In the genomic region with DNA sequence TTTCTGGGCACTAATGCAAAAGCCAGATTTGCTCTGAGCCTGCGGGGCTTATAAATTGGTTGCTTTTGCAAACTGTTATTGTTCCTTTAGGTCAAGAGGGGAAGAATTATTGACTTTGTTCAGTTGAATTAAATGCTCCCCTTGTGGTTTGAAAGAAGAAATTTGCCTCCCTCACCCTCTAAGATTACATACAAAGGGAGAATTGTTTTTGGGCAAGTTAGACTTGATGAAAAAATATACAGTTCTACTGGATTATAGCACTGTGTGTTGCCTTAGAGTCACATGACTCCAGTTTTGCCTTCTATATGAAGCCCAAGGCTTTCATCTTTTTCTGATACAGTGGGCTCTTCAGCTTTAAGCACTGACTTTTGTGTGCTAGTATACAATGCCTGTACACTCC, we compare ENCODE assay signal across 16 cellular contexts.
"Had no signal": no experiment of that assay in that cellular context is flagged by ENCODE, and none has a peak within 500 bp of the region (broad histone marks: within the 10 kb centered on the region; RNA-seq: fewer than 3 reads in every experiment).

No MANE protein-coding gene starts in this region.

- DNase-seq: KBM-7, MG63, NCI-H1092, NCI-H1436, NCI-H187, NCI-H2029, NCI-H2081 treated with DMSO at 0.1 percent for 48 hours, NCI-H2171, NCI-H226, NCI-H446, NCI-H510A, NCI-H524 treated with DMSO at 0.1 percent for 48 hours, NCI-H774, SHP77 had no signal

- H3K36me3 ChIP-seq: MG63 had no signal

- ATAC-seq: SK-N-SH treated with all-trans-retinoic acid at 6 μM for 48 hours had no signal

- H3K4me3 ChIP-seq: MG63 had no signal

- H3K27me3 ChIP-seq: MG63 had no signal

- H3K27ac ChIP-seq: RWPE1 had no signal

- H3K9me3 ChIP-seq: MG63 had no signal
